ENCODE assay signal across 1 cellular context in genomic region chr17:80232438-80232837, GRCh38.
TF ChIP-seq lines count a peak whose summit lies in the region.

No MANE protein-coding gene starts in this region.

TF ChIP-seq in HepG2, 621 proteins besides CTCF, POLR2A, EP300 and RAD21:
- TF ChIP-seq, protein P1, sequence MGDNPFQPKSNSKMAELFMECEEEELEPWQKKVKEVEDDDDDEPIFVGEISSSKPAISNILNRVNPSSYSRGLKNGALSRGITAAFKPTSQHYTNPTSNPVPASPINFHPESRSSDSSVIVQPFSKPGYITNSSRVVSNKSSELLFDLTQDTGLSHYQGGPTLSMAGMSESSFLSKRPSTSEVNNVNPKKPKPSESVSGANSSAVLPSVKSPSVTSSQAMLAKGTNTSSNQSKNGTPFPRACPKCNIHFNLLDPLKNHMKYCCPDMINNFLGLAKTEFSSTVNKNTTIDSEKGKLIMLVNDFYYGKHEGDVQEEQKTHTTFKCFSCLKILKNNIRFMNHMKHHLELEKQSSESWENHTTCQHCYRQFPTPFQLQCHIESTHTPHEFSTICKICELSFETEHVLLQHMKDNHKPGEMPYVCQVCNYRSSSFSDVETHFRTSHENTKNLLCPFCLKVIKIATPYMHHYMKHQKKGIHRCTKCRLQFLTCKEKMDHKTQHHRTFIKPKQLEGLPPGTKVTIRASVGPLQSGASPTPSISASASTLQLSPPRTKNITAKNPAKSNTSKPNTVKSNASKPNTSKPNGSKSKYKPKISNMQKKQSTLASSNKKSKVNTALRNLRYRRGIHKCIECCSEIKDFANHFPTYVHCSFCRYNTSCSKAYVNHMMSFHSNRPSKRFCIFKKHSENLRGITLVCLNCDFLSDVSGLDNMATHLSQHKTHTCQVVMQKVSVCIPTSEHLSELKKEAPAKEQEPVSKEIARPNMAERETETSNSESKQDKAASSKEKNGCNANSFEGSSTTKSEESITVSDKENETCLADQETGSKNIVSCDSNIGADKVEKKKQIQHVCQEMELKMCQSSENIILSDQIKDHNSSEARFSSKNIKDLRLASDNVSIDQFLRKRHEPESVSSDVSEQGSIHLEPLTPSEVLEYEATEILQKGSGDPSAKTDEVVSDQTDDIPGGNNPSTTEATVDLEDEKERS (CRISPR knock-in tag; IDR thresholded peaks at IDR 0.05): peak; percentile 56; the same call in 1 of the 2 replicates
- TF ChIP-seq ZNF790 (CRISPR knock-in tag; IDR thresholded peaks at IDR 0.05; ENCODE audit: borderline replicate concordance): no peak
